In genomic region chr3:43160664-43161063, GRCh38 we compare ENCODE assay signal across 8 cellular contexts.
"Had no signal": no experiment of that assay in that cellular context is flagged by ENCODE, and none has a peak within 500 bp of the region (broad histone marks: within the 10 kb centered on the region; RNA-seq: fewer than 3 reads in every experiment).

No MANE protein-coding gene starts in this region.

- DNase-seq: GM23248, GOT3, H7, IMR-90, KBM-7 had no signal

- H2AFZ ChIP-seq: GM23248 had no signal

- H3K27ac ChIP-seq: GM23248 had no signal

- ATAC-seq: HCT116 had no signal

- H3K4me3 ChIP-seq: GM23248, HAP-1 had no signal

- FAIRE-seq: HTR-8/SVneo had no signal

- H3K4me1 ChIP-seq: HAP-1 had no signal

- H3K9me3 ChIP-seq: HAP-1 had no signal

- H3K9ac ChIP-seq: GM23248 had no signal

- H3K36me3 ChIP-seq: HAP-1 had no signal
